12 cellular contexts compared by ENCODE assay signal in the genomic region with DNA sequence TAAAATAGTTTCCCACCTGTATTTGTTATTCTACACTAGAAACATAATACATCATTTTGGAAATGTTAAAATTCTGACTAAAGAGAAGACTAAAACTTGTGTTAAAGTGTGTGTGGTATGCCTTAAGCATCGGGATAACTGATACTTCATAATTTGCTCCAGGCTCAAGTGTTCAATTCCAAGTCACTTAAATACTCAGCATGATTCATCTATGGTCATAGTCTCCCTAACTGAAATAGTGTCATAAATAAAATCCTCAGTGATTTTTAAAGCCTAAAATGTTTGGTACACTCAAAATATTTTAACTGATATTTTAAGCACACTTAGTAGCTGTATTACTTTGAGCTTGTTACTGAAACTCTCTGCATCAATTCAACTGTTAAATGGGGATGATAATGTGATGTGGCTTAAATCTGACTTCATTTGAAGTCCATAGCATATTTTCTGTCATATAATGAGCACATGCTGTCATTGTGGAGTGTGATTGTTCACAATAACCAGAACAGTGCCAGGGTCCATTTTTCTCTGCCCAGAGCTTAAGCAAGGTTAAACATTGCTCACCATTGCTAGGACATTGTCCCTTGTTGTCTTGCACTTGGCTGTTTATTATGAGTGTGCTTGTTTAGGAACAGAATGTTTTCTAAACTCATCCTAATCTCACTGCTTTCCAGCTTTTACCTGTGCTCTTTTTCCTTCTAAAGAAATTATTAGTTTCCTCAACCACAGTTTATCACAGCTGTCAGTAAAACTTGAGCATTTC.
DNase-seq lines count a peak whose midpoint lies in the region; ATAC-seq, FAIRE-seq and TF ChIP-seq lines count a peak whose summit lies in the region.
"Had no signal": no experiment of that assay in that cellular context is flagged by ENCODE, and none has a peak within 500 bp of the region (broad histone marks: within the 10 kb centered on the region; RNA-seq: fewer than 3 reads in every experiment).

No MANE protein-coding gene starts in this region.

- peaks cover 14 to 19% of the 10 kb centered on the region in 2 donors for H3K4me1 Mint-ChIP-seq in immature natural killer cell

- H3K36me3 Mint-ChIP-seq in immature natural killer cell, result peaks cover 18 to 49% (median 31%) of the 10 kb centered on the region in 3 donors

- intact Hi-C loops in pancreas (cut with DNase I), result no loop called here

- WGBS in pancreas, 2 donors, result 85% methylated on average over 1 of the region's 1 CpG

- H3K36me3 ChIP-seq in skeletal muscle tissue (ENCODE audit: control insufficient read depth in 3 of 3, insufficient read depth in 3 of 3, low read length in 3 of 3), result peaks cover 15 to 58% (median 49%) of the 10 kb centered on the region in 3 donors
- peaks cover 2 to 69% (median 14%) of the 10 kb centered on the region in 3 donors for H3K36me3 ChIP-seq in pancreas
- peaks cover 26% of the 10 kb centered on the region for H3K36me3 ChIP-seq in MG63

- peak overlapping the region in 4 of 6 donors; percentile 38 to 62 (median 50) for H3K27ac Mint-ChIP-seq in immature natural killer cell

- H3K9ac ChIP-seq in skeletal muscle tissue (ENCODE audit: low read depth in 1 of 3, low read length in 3 of 3), result no peak overlapping the region

- DNase-seq in EL (peak; percentile 21), immature natural killer cell (no peak), pancreas (no peak), MG63 (no peak)
- DNase-seq in stimulated activated CD4-positive, alpha-beta T cell treated with anti-CD3 and anti-CD28 coated beads, Interleukin-1b, Interleukin-23, amount 100 ng/mL, for 48 hours, result no peak
- DNase-seq: activated CD4-positive, alpha-beta T cell treated with anti-CD3 and anti-CD28 coated beads for 4 hours; NCI-H2171; stimulated activated CD4-positive, alpha-beta T cell treated with anti-CD3 and anti-CD28 coated beads, Interleukin-4, amount 100 ng/mL, for 24 hours had no signal

- H3K27me3 ChIP-seq in skeletal muscle tissue (ENCODE audit: control insufficient read depth in 3 of 3, insufficient read depth in 3 of 3, low read length in 3 of 3) (no peaks in the 10 kb centered on the region), pancreas (no peaks in the 10 kb centered on the region), MG63 (no peaks in the 10 kb centered on the region)

- H3K4me3 ChIP-seq in skeletal muscle tissue (ENCODE audit: low read length in 3 of 3), result no peak overlapping the region
- H3K4me3 ChIP-seq in pancreas, result no peak overlapping the region
- no peak overlapping the region for H3K4me3 ChIP-seq in MG63

- peaks cover 0 to 6% (median 1%) of the 10 kb centered on the region in 3 donors for H3K27me3 Mint-ChIP-seq in immature natural killer cell (ENCODE audit: low read depth in 3 of 3)

- peaks cover 11 to 12% (median 12%) of the 10 kb centered on the region in 3 donors for H3K4me1 ChIP-seq in skeletal muscle tissue (ENCODE audit: control insufficient read depth in 3 of 3, insufficient read depth in 3 of 3, low read length in 3 of 3)
- peaks cover 0 to 11% (median 11%) of the 10 kb centered on the region in 3 donors for H3K4me1 ChIP-seq in pancreas

- H3K27ac ChIP-seq in skeletal muscle tissue (ENCODE audit: low read depth, low read length) (peak overlapping the region; percentile 48), pancreas (no peak overlapping the region)

- no peaks in the 10 kb centered on the region for H3K9me3 ChIP-seq in skeletal muscle tissue (ENCODE audit: control insufficient read depth in 3 of 3, low read length in 3 of 3)
- H3K9me3 ChIP-seq in pancreas, result no peaks in the 10 kb centered on the region
- no peaks in the 10 kb centered on the region for H3K9me3 ChIP-seq in MG63

- peak; percentile 40 for ATAC-seq in SK-N-SH treated with all-trans-retinoic acid at 6 μM for 48 hours
- ATAC-seq in HG02588 (IDR thresholded peaks at IDR 0.05; ENCODE audit: unreplicated experiment), result no peak
- ATAC-seq in pancreas, result no peak

- FAIRE-seq in pancreas (lab: Jason Lieb, UNC), result no peak
- FAIRE-seq: colon had no signal

- TF ChIP-seq CTCF in pancreas (IDR thresholded peaks at IDR 0.05), result no peak

- H3K9me3 Mint-ChIP-seq in immature natural killer cell, result no peaks in the 10 kb centered on the region

- no peak overlapping the region for H3K4me3 Mint-ChIP-seq in immature natural killer cell

TF ChIP-seq in SK-N-SH treated with all-trans-retinoic acid at 6 μM for 48 hours, 23 proteins besides CTCF, POLR2A, EP300 and RAD21 (continues in another document):
- no peak for TF ChIP-seq GLIS3 (CRISPR knock-in tag; IDR thresholded peaks at IDR 0.05)
- no peak for TF ChIP-seq ZFP3 (CRISPR knock-in tag; IDR thresholded peaks at IDR 0.05)
- TF ChIP-seq, protein P1, sequence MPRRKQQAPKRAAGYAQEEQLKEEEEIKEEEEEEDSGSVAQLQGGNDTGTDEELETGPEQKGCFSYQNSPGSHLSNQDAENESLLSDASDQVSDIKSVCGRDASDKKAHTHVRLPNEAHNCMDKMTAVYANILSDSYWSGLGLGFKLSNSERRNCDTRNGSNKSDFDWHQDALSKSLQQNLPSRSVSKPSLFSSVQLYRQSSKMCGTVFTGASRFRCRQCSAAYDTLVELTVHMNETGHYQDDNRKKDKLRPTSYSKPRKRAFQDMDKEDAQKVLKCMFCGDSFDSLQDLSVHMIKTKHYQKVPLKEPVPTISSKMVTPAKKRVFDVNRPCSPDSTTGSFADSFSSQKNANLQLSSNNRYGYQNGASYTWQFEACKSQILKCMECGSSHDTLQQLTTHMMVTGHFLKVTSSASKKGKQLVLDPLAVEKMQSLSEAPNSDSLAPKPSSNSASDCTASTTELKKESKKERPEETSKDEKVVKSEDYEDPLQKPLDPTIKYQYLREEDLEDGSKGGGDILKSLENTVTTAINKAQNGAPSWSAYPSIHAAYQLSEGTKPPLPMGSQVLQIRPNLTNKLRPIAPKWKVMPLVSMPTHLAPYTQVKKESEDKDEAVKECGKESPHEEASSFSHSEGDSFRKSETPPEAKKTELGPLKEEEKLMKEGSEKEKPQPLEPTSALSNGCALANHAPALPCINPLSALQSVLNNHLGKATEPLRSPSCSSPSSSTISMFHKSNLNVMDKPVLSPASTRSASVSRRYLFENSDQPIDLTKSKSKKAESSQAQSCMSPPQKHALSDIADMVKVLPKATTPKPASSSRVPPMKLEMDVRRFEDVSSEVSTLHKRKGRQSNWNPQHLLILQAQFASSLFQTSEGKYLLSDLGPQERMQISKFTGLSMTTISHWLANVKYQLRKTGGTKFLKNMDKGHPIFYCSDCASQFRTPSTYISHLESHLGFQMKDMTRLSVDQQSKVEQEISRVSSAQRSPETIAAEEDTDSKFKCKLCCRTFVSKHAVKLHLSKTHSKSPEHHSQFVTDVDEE (CRISPR knock-in tag; IDR thresholded peaks at IDR 0.05), result no peak
- TF ChIP-seq ZFP30 (CRISPR knock-in tag; IDR thresholded peaks at IDR 0.05), result no peak
- no peak for TF ChIP-seq BACH2 (CRISPR knock-in tag; IDR thresholded peaks at IDR 0.05; ENCODE audit: borderline replicate concordance)
- TF ChIP-seq, protein P2, sequence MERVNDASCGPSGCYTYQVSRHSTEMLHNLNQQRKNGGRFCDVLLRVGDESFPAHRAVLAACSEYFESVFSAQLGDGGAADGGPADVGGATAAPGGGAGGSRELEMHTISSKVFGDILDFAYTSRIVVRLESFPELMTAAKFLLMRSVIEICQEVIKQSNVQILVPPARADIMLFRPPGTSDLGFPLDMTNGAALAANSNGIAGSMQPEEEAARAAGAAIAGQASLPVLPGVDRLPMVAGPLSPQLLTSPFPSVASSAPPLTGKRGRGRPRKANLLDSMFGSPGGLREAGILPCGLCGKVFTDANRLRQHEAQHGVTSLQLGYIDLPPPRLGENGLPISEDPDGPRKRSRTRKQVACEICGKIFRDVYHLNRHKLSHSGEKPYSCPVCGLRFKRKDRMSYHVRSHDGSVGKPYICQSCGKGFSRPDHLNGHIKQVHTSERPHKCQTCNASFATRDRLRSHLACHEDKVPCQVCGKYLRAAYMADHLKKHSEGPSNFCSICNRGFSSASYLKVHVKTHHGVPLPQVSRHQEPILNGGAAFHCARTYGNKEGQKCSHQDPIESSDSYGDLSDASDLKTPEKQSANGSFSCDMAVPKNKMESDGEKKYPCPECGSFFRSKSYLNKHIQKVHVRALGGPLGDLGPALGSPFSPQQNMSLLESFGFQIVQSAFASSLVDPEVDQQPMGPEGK (CRISPR knock-in tag; IDR thresholded peaks at IDR 0.05; ENCODE audit: borderline replicate concordance), result no peak
- TF ChIP-seq, protein P3, sequence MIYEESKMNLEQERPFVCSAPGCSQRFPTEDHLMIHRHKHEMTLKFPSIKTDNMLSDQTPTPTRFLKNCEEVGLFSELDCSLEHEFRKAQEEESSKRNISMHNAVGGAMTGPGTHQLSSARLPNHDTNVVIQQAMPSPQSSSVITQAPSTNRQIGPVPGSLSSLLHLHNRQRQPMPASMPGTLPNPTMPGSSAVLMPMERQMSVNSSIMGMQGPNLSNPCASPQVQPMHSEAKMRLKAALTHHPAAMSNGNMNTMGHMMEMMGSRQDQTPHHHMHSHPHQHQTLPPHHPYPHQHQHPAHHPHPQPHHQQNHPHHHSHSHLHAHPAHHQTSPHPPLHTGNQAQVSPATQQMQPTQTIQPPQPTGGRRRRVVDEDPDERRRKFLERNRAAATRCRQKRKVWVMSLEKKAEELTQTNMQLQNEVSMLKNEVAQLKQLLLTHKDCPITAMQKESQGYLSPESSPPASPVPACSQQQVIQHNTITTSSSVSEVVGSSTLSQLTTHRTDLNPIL (CRISPR knock-in tag; IDR thresholded peaks at IDR 0.05; ENCODE audit: low read depth), result no peak
- no peak for TF ChIP-seq RARB (CRISPR knock-in tag; IDR thresholded peaks at IDR 0.05)
- no peak for TF ChIP-seq ESRRG (CRISPR knock-in tag; IDR thresholded peaks at IDR 0.05)
- TF ChIP-seq SNAI2 (CRISPR knock-in tag; IDR thresholded peaks at IDR 0.05), result no peak
- no peak for TF ChIP-seq ZNF70 (CRISPR knock-in tag; IDR thresholded peaks at IDR 0.05)
- TF ChIP-seq, protein P4, sequence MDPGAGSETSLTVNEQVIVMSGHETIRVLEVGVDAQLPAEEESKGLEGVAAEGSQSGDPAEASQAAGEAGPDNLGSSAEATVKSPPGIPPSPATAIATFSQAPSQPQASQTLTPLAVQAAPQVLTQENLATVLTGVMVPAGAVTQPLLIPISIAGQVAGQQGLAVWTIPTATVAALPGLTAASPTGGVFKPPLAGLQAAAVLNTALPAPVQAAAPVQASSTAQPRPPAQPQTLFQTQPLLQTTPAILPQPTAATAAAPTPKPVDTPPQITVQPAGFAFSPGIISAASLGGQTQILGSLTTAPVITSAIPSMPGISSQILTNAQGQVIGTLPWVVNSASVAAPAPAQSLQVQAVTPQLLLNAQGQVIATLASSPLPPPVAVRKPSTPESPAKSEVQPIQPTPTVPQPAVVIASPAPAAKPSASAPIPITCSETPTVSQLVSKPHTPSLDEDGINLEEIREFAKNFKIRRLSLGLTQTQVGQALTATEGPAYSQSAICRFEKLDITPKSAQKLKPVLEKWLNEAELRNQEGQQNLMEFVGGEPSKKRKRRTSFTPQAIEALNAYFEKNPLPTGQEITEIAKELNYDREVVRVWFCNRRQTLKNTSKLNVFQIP (CRISPR knock-in tag; IDR thresholded peaks at IDR 0.05; ENCODE audit: borderline replicate concordance, low read depth), result no peak
- no peak for TF ChIP-seq TOX (CRISPR knock-in tag; IDR thresholded peaks at IDR 0.05; ENCODE audit: borderline replicate concordance)
